Comparison of ENCODE assay signal across 24 cellular contexts in genomic region chr14:21861153-21861552, GRCh38.
DNase-seq lines count a peak whose midpoint lies in the region; ATAC-seq and TF ChIP-seq lines count a peak whose summit lies in the region.
"Had no signal": no experiment of that assay in that cellular context is flagged by ENCODE, and none has a peak within 500 bp of the region (broad histone marks: within the 10 kb centered on the region; RNA-seq: fewer than 3 reads in every experiment).

No MANE protein-coding gene starts in this region.

- H3K4me1 Mint-ChIP-seq in activated CD4-positive, alpha-beta memory T cell treated with anti-CD3 and anti-CD28 coated beads, Interleukin-2, amount 10 ng/mL, durations not matched to agents 7 days and 5 days, result peaks cover 9% of the 10 kb centered on the region
- peaks cover 15% of the 10 kb centered on the region for H3K4me1 Mint-ChIP-seq in central memory CD8-positive, alpha-beta T cell
- H3K4me1 Mint-ChIP-seq: CD14-positive monocyte had no signal

- no peak overlapping the region for H3K4me3 ChIP-seq in mammary epithelial cell (replicated peaks in 1 of 3; ENCODE audit: insufficient read depth in 1 of 3, low read depth in 2 of 3, low read length in 3 of 3)
- H3K4me3 ChIP-seq: right atrium auricular region, testis had no signal

- H3K4me2 ChIP-seq in mammary epithelial cell (ENCODE audit: insufficient read depth, low read depth, low read length), result no peak overlapping the region

- dilution Hi-C loops in mammary epithelial cell (cut with HindIII; ENCODE audit: low sequenced_read_pairs), result no loop called here

- H3K4me1 ChIP-seq in mammary epithelial cell (ENCODE audit: insufficient read depth, low read length), result peaks cover 8% of the 10 kb centered on the region
- H3K4me1 ChIP-seq: right atrium auricular region, testis had no signal

- no peaks in the 10 kb centered on the region for H3K79me2 ChIP-seq in mammary epithelial cell (ENCODE audit: insufficient read depth, low read length)

- H3K27ac Mint-ChIP-seq in activated CD4-positive, alpha-beta memory T cell treated with anti-CD3 and anti-CD28 coated beads, Interleukin-2, amount 10 ng/mL, durations not matched to agents 7 days and 5 days, result peak overlapping the region; percentile 71
- no peak overlapping the region for H3K27ac Mint-ChIP-seq in central memory CD8-positive, alpha-beta T cell (ENCODE audit: low read depth)

- in situ Hi-C loops in mammary epithelial cell (cut with MboI; ENCODE audit: low sequenced_read_pairs in 2 of 2), result no loop called here

- no peaks in the 10 kb centered on the region for H4K20me1 ChIP-seq in mammary epithelial cell (ENCODE audit: insufficient read depth, low read length)

- peak; percentile 55 to 61 for ATAC-seq in activated CD4-positive, CD25-positive, alpha-beta regulatory T cell treated with anti-CD3 and anti-CD28 coated beads, Interleukin-2, amount 50 U/mL, for 24 hours
- ATAC-seq in central memory CD8-positive, alpha-beta T cell (replicated peaks; ENCODE audit: extremely low read depth, poor library complexity, severe bottlenecking), result no peak
- no peak for ATAC-seq in HG03342 (IDR thresholded peaks at IDR 0.05; ENCODE audit: unreplicated experiment)
- no peak for ATAC-seq in left lobe of liver
- ATAC-seq: esophagus mucosa, left ventricle myocardium superior, SK-N-SH treated with all-trans-retinoic acid at 6 μM for 48 hours had no signal

- no peak overlapping the region for H3K27ac ChIP-seq in mammary epithelial cell (ENCODE audit: insufficient read depth, low read depth, low read length)
- H3K27ac ChIP-seq: neutrophil, right atrium auricular region, testis had no signal

- no peaks in the 10 kb centered on the region for H3K9me3 ChIP-seq in mammary epithelial cell (replicated peaks; ENCODE audit: insufficient read depth, low read length)
- H3K9me3 ChIP-seq: neutrophil, right atrium auricular region, testis had no signal

- intact Hi-C loops in mammary epithelial cell (cut with micrococcal nuclease), result loop anchor here (2.0 kb wide), 1 partner anchor 58 kb away; no protein-coding TSS in a partner anchor

- no peak overlapping the region for H2AFZ ChIP-seq in mammary epithelial cell (ENCODE audit: low read depth, low read length)

- POLR2A ChIA-PET in activated CD4-positive, alpha-beta memory T cell treated with anti-CD3 and anti-CD28 coated beads, Interleukin-2, amount 10 ng/mL, durations not matched to agents 7 days and 5 days (lab: Charles Lee), result interaction anchor here (1.7 to 8.6 kb wide), 6 partner anchors 8 to 695 kb away, joined by 4 to 65 read pairs (median 16); no protein-coding TSS in a partner anchor

- no peak for TF ChIP-seq CTCF in mammary epithelial cell (conservative IDR thresholded peaks at IDR 0.05 in 1 of 2, IDR thresholded peaks at IDR 0.05 in 1 of 2; ENCODE audit: extremely low read depth in 1 of 2, insufficient read depth in 1 of 2, low read depth in 1 of 2, low read length in 2 of 2)

- peaks cover 17% of the 10 kb centered on the region for H3K27me3 Mint-ChIP-seq in activated CD4-positive, alpha-beta memory T cell treated with anti-CD3 and anti-CD28 coated beads, Interleukin-2, amount 10 ng/mL, durations not matched to agents 7 days and 5 days
- peaks cover 19% of the 10 kb centered on the region for H3K27me3 Mint-ChIP-seq in central memory CD8-positive, alpha-beta T cell

- peak overlapping the region; percentile 70 for H3K4me3 Mint-ChIP-seq in activated CD4-positive, alpha-beta memory T cell treated with anti-CD3 and anti-CD28 coated beads, Interleukin-2, amount 10 ng/mL, durations not matched to agents 7 days and 5 days
- peak overlapping the region; percentile 70 for H3K4me3 Mint-ChIP-seq in central memory CD8-positive, alpha-beta T cell
- H3K4me3 Mint-ChIP-seq: CD14-positive monocyte had no signal

- H3K36me3 ChIP-seq in mammary epithelial cell (ENCODE audit: insufficient read depth, low read length), result no peaks in the 10 kb centered on the region
- H3K36me3 ChIP-seq: neutrophil, right atrium auricular region had no signal

- H3K36me3 Mint-ChIP-seq in activated CD4-positive, alpha-beta memory T cell treated with anti-CD3 and anti-CD28 coated beads, Interleukin-2, amount 10 ng/mL, durations not matched to agents 7 days and 5 days (ENCODE audit: low read depth), result peaks cover 10% of the 10 kb centered on the region
- peaks cover 16% of the 10 kb centered on the region for H3K36me3 Mint-ChIP-seq in central memory CD8-positive, alpha-beta T cell (ENCODE audit: insufficient read depth)
- H3K36me3 Mint-ChIP-seq: CD14-positive monocyte had no signal

- no peak overlapping the region for H3K9ac ChIP-seq in mammary epithelial cell (ENCODE audit: insufficient read depth, low read length)

- 84% methylated on average over 4 of the region's 4 CpGs for WGBS in mammary epithelial cell (ENCODE audit: low coverage, missing lambda C conversion rate)

- CTCF ChIA-PET in activated CD4-positive, alpha-beta memory T cell treated with anti-CD3 and anti-CD28 coated beads, Interleukin-2, amount 10 ng/mL, durations not matched to agents 7 days and 5 days (lab: Charles Lee), result interaction anchor here (0.8 to 3.4 kb wide), 6 partner anchors 9 to 709 kb away, joined by 4 to 21 read pairs (median 8); no protein-coding TSS in a partner anchor
- CTCF ChIA-PET in mammary epithelial cell (lab: Charles Lee; ENCODE audit: low non-redundant PET), result interaction anchor here (0.7 kb wide), 1 partner anchor 95 kb away, joined by 5 read pairs; no protein-coding TSS in a partner anchor

- H3K9me3 Mint-ChIP-seq in activated CD4-positive, alpha-beta memory T cell treated with anti-CD3 and anti-CD28 coated beads, Interleukin-2, amount 10 ng/mL, durations not matched to agents 7 days and 5 days, result no peaks in the 10 kb centered on the region
- H3K9me3 Mint-ChIP-seq in central memory CD8-positive, alpha-beta T cell, result no peaks in the 10 kb centered on the region
- H3K9me3 Mint-ChIP-seq: CD14-positive monocyte had no signal

- no TSS peak for BruUV-seq in mammary epithelial cell (replicated peaks; lab: Mats Ljungman, UMichigan)

- DNase-seq in activated CD4-positive, CD25-positive, alpha-beta regulatory T cell treated with anti-CD3 and anti-CD28 coated beads, Interleukin-2, amount 50 U/mL, for 72 hours, result no peak
- peak; percentile 1 for DNase-seq in AG08395 (ENCODE audit: low spot score)
- no peak for DNase-seq in activated CD4-positive, alpha-beta memory T cell treated with anti-CD3 and anti-CD28 coated beads, Interleukin-2, amount 10 ng/mL, durations not matched to agents 7 days and 5 days
- DNase-seq in central memory CD8-positive, alpha-beta T cell (ENCODE audit: low spot score in 2 of 2), result no peak
- no peak for DNase-seq in left lobe of liver (ENCODE audit: low spot score)
- no peak for DNase-seq in mammary epithelial cell
- DNase-seq: caudate nucleus; cortex of kidney; head of caudate nucleus; left ventricle myocardium superior; NCI-H1048; NCI-H2107; Right ventricle myocardium superior; small intestine; stimulated activated naive CD4-positive, alpha-beta T cell; T-helper 9 cell; testis had no signal

- peaks cover 5% of the 10 kb centered on the region for H3K27me3 ChIP-seq in mammary epithelial cell (ENCODE audit: insufficient read depth, low read length)
- H3K27me3 ChIP-seq: neutrophil, right atrium auricular region, testis had no signal

Comparison
In these comparisons a context has a peak if more than half of its experiments do, and no peak if none do; other contexts are left out.
1. ATAC-seq: peak in activated CD4-positive, CD25-positive, alpha-beta regulatory T cell treated with anti-CD3 and anti-CD28 coated beads, Interleukin-2, amount 50 U/mL, for 24 hours (2 of 2); none in central memory CD8-positive, alpha-beta T cell (single experiment), HG03342 (single experiment) and left lobe of liver (single experiment).